ENCODE assay signal across 21 cellular contexts in genomic region chr2:27776696-27777095, GRCh38. TPM values are rescaled to one million over a fixed set of nuclear protein-coding genes. Genes with fewer than 3 reads are reported as not detected.
DNase-seq lines count a peak whose midpoint lies in the region; ATAC-seq, FAIRE-seq and TF ChIP-seq lines count a peak whose summit lies in the region.
"Had no signal": no experiment of that assay in that cellular context is flagged by ENCODE, and none has a peak within 500 bp of the region (broad histone marks: within the 10 kb centered on the region; RNA-seq: fewer than 3 reads in every experiment).

No MANE protein-coding gene starts in this region.

- H3K9me3 Mint-ChIP-seq in HFFc6 = no peaks in the 10 kb centered on the region
- H3K9me3 Mint-ChIP-seq: activated naive CD4-positive, alpha-beta T cell treated with anti-CD3 and anti-CD28 coated beads, Interleukin-2, amount 10 ng/mL, durations not matched to agents 7 days and 5 days; activated T-cell treated with anti-CD3 and anti-CD28 coated beads, Interleukin-2, amount 50 U/mL, for 4 hours; memory B cell; natural killer cell had no signal

- H3K4me3 ChIP-seq in keratinocyte (ENCODE audit: control insufficient read depth in 2 of 3, extremely low read depth in 1 of 3, insufficient read depth in 2 of 3, low read depth in 1 of 3, low read length in 3 of 3) = no peak overlapping the region
- no peak overlapping the region for H3K4me3 ChIP-seq in thoracic aorta
- H3K4me3 ChIP-seq: GM12878 had no signal

- H3K4me2 ChIP-seq in keratinocyte (ENCODE audit: control insufficient read depth, extremely low read depth, insufficient read depth, low read depth, low read length) = peak overlapping the region; percentile 15

- peaks cover 30% of the 10 kb centered on the region for H3K4me1 ChIP-seq in keratinocyte (ENCODE audit: control insufficient read depth, extremely low read depth, insufficient read depth, low read length)
- H3K4me1 ChIP-seq in thoracic aorta (ENCODE audit: control insufficient read depth in 1 of 2, low read depth in 2 of 2) = peaks cover 49 to 80% of the 10 kb centered on the region in 2 donors

- H4K20me1 ChIP-seq in keratinocyte (ENCODE audit: control insufficient read depth, extremely low read depth, insufficient read depth, low read length) = no peaks in the 10 kb centered on the region

- no peak for FAIRE-seq in keratinocyte (lab: Jason Lieb, UNC)
- FAIRE-seq: astrocyte, GM12878 had no signal

- H3K36me3 ChIP-seq in keratinocyte (ENCODE audit: control insufficient read depth in 2 of 2, extremely low read depth in 1 of 2, insufficient read depth in 2 of 2, low read length in 2 of 2) = peaks cover 3 to 29% of the 10 kb centered on the region in 2 experiments
- peaks cover 5% of the 10 kb centered on the region for H3K36me3 ChIP-seq in thoracic aorta

- H3K36me3 Mint-ChIP-seq in HFFc6 (ENCODE audit: low read depth) = peaks cover 72% of the 10 kb centered on the region
- H3K36me3 Mint-ChIP-seq in T-helper 17 cell (ENCODE audit: low read depth) = peaks cover 8% of the 10 kb centered on the region
- H3K36me3 Mint-ChIP-seq: natural killer cell had no signal

- no peak for ATAC-seq in T-helper 17 cell
- ATAC-seq in thoracic aorta (ENCODE audit: insufficient number of reproducible peaks, low FRiP score, low read depth) = no peak
- ATAC-seq: activated CD4-positive, CD25-positive, alpha-beta regulatory T cell treated with anti-CD3 and anti-CD28 coated beads, Interleukin-2, amount 50 U/mL, for 24 hours; activated T-cell treated with anti-CD3 and anti-CD28 coated beads, Interleukin-2, amount 50 U/mL, for 4 hours; GM12878; natural killer cell had no signal

- H3K9ac ChIP-seq in keratinocyte (ENCODE audit: control insufficient read depth, extremely low read depth, insufficient read depth, low read length) = no peak overlapping the region

- DNase-seq in HFFc6 (no peak), T-helper 17 cell (no peak), keratinocyte (ENCODE audit: low read depth, low spot score) (no peak), thoracic aorta (ENCODE audit: low spot score) (no peak), retina (no peak), SKM-1 treated with dmso at 0.1 percent for 144 hours (lab: John Stamatoyannopoulos, UW; ENCODE audit: unreplicated experiment) (no peak), epidermal melanocyte (ENCODE audit: insufficient read length, low spot score) (no peak)
- DNase-seq: activated naive CD4-positive, alpha-beta T cell treated with anti-CD3 and anti-CD28 coated beads, Interleukin-2, amount 10 ng/mL, durations not matched to agents 7 days and 5 days; activated T-cell treated with anti-CD3 and anti-CD28 coated beads, Interleukin-2, amount 50 U/mL, for 4 hours; AML-193; DMS79; erythroblast; KBM-7; natural killer cell; NCI-H1092; NCI-H1930; NCI-H774 had no signal

- TF ChIP-seq CTCF in HFFc6 (IDR thresholded peaks at IDR 0.05) (no peak), keratinocyte (optimal IDR thresholded peaks at IDR 0.05 in 1 of 3, IDR thresholded peaks at IDR 0.05 in 1 of 3, conservative IDR thresholded peaks at IDR 0.05 in 1 of 3; ENCODE audit: extremely low read depth in 1 of 3, insufficient read depth in 2 of 3, low read length in 3 of 3) (no peak), thoracic aorta (IDR thresholded peaks at IDR 0.05) (no peak)

- H3K9me3 ChIP-seq in T-helper 17 cell (ENCODE audit: control insufficient read depth, low read length, poor library complexity, severe bottlenecking) (no peaks in the 10 kb centered on the region), keratinocyte (ENCODE audit: control insufficient read depth, low read depth, low read length) (no peaks in the 10 kb centered on the region), thoracic aorta (no peaks in the 10 kb centered on the region)

- H3K27me3 Mint-ChIP-seq in HFFc6 (ENCODE audit: insufficient read depth) (peaks cover 2% of the 10 kb centered on the region; the same call in 1 of the 2 replicates), T-helper 17 cell (no peaks in the 10 kb centered on the region)
- H3K27me3 Mint-ChIP-seq: memory B cell had no signal

- H3K27ac Mint-ChIP-seq in HFFc6 (peak overlapping the region; percentile 91), T-helper 17 cell (peak overlapping the region; percentile 32)
- H3K27ac Mint-ChIP-seq: activated naive CD4-positive, alpha-beta T cell treated with anti-CD3 and anti-CD28 coated beads, Interleukin-2, amount 10 ng/mL, durations not matched to agents 7 days and 5 days; memory B cell; natural killer cell had no signal

- no peak overlapping the region for H2AFZ ChIP-seq in keratinocyte (ENCODE audit: control insufficient read depth, low read length)

- H3K4me1 Mint-ChIP-seq in HFFc6 (ENCODE audit: low read depth) (peaks cover 73% of the 10 kb centered on the region), T-helper 17 cell (peaks cover 40% of the 10 kb centered on the region)

- H3K27ac ChIP-seq in keratinocyte (ENCODE audit: control insufficient read depth, insufficient read depth, low read length) (no peak overlapping the region), thoracic aorta (peak overlapping the region; percentile 9 to 81)

- H3K4me3 Mint-ChIP-seq in HFFc6 = peak overlapping the region; percentile 73
- H3K4me3 Mint-ChIP-seq in T-helper 17 cell = no peak overlapping the region
- H3K4me3 Mint-ChIP-seq: activated naive CD4-positive, alpha-beta T cell treated with anti-CD3 and anti-CD28 coated beads, Interleukin-2, amount 10 ng/mL, durations not matched to agents 7 days and 5 days; activated T-cell treated with anti-CD3 and anti-CD28 coated beads, Interleukin-2, amount 50 U/mL, for 4 hours; memory B cell; natural killer cell had no signal

- peaks cover 71% of the 10 kb centered on the region for H3K79me2 ChIP-seq in keratinocyte (ENCODE audit: control insufficient read depth, insufficient read depth, low read length)

- H3K27me3 ChIP-seq in keratinocyte (ENCODE audit: control insufficient read depth, extremely low read depth, insufficient read depth, low read length) (no peaks in the 10 kb centered on the region), thoracic aorta (replicated peaks; ENCODE audit: insufficient read depth) (no peaks in the 10 kb centered on the region)

- dilution Hi-C loops in keratinocyte (cut with MboI; ENCODE audit: extremely low pct_ligation_motif_present, low sequenced_read_pairs) = no loop called here

- H3K9me1 ChIP-seq in keratinocyte (ENCODE audit: control insufficient read depth, extremely low read depth, insufficient read depth, low read length) = peaks cover 5% of the 10 kb centered on the region

RNA-seq across cellular contexts. Expression of gene MRPL33, which starts 5.2 kb away (rescaled TPM):
- 100 to 1,000 TPM; 106 to 151 (median 128) TPM for total RNA-seq in HFFc6 (2021; fragmentation: NEBNext Ultra II Directional; extraction: Animal tissue kit (Norgen Biotek cat#: 25700))
- total RNA-seq in T-helper 17 cell = 10 to 100 TPM; 24.6 to 38.9 TPM
- polyA plus RNA-seq in keratinocyte = 51.9 to 110 TPM (median 94.4 TPM) in 3 replicates
- polyA plus RNA-seq in keratinocyte (2011; ENCODE audit: low read depth) = 184 TPM
- polyA plus RNA-seq in keratinocyte (2011; cell fraction: cytosol; rRNA removed) = 99.0 and 109 TPM in 2 replicates
- 27.6 and 50.4 TPM in 2 replicates for polyA plus RNA-seq in keratinocyte (2011; cell fraction: nucleus; rRNA removed)
- 87.9 and 140 TPM in 2 replicates for polyA plus RNA-seq in keratinocyte (2012; ENCODE audit: low replicate concordance)
- 0.82 to 7.8 TPM (median 2.7 TPM) in 3 replicates for polyA minus RNA-seq in keratinocyte
- 10.9 TPM for polyA minus RNA-seq in keratinocyte (2011; cell fraction: cytosol; rRNA and poly(A)+ RNA removed)
- polyA minus RNA-seq in keratinocyte (2011; cell fraction: nucleus; rRNA and poly(A)+ RNA removed) = 9.3 and 11.8 TPM in 2 replicates
- 100 to 1,000 TPM in 1 of 2 donors, 10 to 100 TPM in 1; 99.5 to 118 TPM for total RNA-seq in thoracic aorta
